18 cellular contexts compared by ENCODE assay signal in the genomic region with DNA sequence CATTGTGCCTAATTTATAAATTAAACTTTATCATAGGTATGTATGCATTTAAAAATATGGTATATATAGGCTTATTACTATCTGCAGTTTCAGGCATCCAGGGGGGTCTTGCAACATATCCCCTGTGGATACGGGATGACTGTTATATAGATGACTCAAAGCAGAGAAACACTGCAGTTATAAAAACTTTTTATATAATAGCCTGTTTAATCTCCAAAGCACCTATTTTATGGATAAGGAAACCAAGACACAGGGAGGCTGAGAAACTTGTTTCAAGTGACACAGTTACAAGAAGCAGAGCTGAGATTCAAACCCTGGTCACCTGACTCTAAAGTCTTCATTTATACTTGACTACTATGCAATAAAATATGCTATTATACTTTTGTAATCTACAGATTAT.
DNase-seq lines count a peak whose midpoint lies in the region; ATAC-seq and TF ChIP-seq lines count a peak whose summit lies in the region.
"Had no signal": no experiment of that assay in that cellular context is flagged by ENCODE, and none has a peak within 500 bp of the region (broad histone marks: within the 10 kb centered on the region; RNA-seq: fewer than 3 reads in every experiment).

No MANE protein-coding gene starts in this region.

- H3K27me3 ChIP-seq in ACC112 (ENCODE audit: insufficient read depth, low read length) (no peaks in the 10 kb centered on the region), PC-3 (ENCODE audit: low read length) (no peaks in the 10 kb centered on the region), neuronal stem cell (ENCODE audit: control insufficient read depth in 3 of 3, insufficient read depth in 3 of 3, low read depth in 1 of 3, low read length in 3 of 3) (no peaks in the 10 kb centered on the region), upper lobe of left lung (no peaks in the 10 kb centered on the region)
- H3K27me3 ChIP-seq: heart right ventricle had no signal

- H3K9ac ChIP-seq in PC-3 (ENCODE audit: low read length) (peak overlapping the region; percentile 46), neuronal stem cell (ENCODE audit: low read depth, low read length, poor library complexity) (no peak overlapping the region)

- no peak overlapping the region for H3K23ac ChIP-seq in neuronal stem cell (ENCODE audit: low read depth, low read length, poor library complexity)

- H3K79me1 ChIP-seq in neuronal stem cell (ENCODE audit: low read depth, low read length) = no peaks in the 10 kb centered on the region

- no peak overlapping the region for H2AK5ac ChIP-seq in neuronal stem cell (ENCODE audit: low read depth, low read length)

- H3K18ac ChIP-seq in neuronal stem cell (ENCODE audit: low read length) = no peak overlapping the region

- BruUV-seq in PC-3 (replicated peaks; lab: Mats Ljungman, UMichigan) = no TSS peak

- H2BK120ac ChIP-seq in neuronal stem cell (ENCODE audit: low read depth, low read length) = no peak overlapping the region

- peaks cover 30% of the 10 kb centered on the region for H3K4me1 ChIP-seq in ACC112 (ENCODE audit: control insufficient read depth, insufficient read depth, low read length, unreplicated experiment)
- peaks cover 18% of the 10 kb centered on the region for H3K4me1 ChIP-seq in PC-3 (ENCODE audit: insufficient read depth, low read length)
- H3K4me1 ChIP-seq in neuronal stem cell (ENCODE audit: control insufficient read depth in 2 of 2, insufficient read depth in 1 of 2, low read depth in 1 of 2, low read length in 2 of 2) = no peaks in the 10 kb centered on the region
- H3K4me1 ChIP-seq in upper lobe of left lung = peaks cover 0 to 5% (median 0%) of the 10 kb centered on the region in 4 donors
- H3K4me1 ChIP-seq: heart right ventricle had no signal

- H3K36me3 ChIP-seq in ACC112 (ENCODE audit: insufficient read depth, low read length) (no peaks in the 10 kb centered on the region), PC-3 (ENCODE audit: low read depth, low read length) (no peaks in the 10 kb centered on the region), neuronal stem cell (replicated peaks in 1 of 2; ENCODE audit: control insufficient read depth in 2 of 2, insufficient read depth in 2 of 2, low read length in 2 of 2) (no peaks in the 10 kb centered on the region), upper lobe of left lung (no peaks in the 10 kb centered on the region)
- H3K36me3 ChIP-seq: heart right ventricle had no signal

- no peak for TF ChIP-seq EP300 in upper lobe of left lung (IDR thresholded peaks at IDR 0.05)

- H3K9me2 ChIP-seq in PC-3 (replicated peaks; ENCODE audit: low read length) = no peaks in the 10 kb centered on the region

- no peak overlapping the region for H3K14ac ChIP-seq in neuronal stem cell (ENCODE audit: low read length)

- H3K4me2 ChIP-seq in PC-3 (ENCODE audit: low read length) (peak overlapping the region; percentile 76), neuronal stem cell (ENCODE audit: insufficient read depth, low read length, poor library complexity, severe bottlenecking) (no peak overlapping the region)
- H3K4me2 ChIP-seq: GM23338 had no signal

- H3K4me3 ChIP-seq in ACC112 (ENCODE audit: low read depth, low read length) = peak overlapping the region; percentile 60
- no peak overlapping the region for H3K4me3 ChIP-seq in PC-3 (ENCODE audit: low read length)
- no peak overlapping the region for H3K4me3 ChIP-seq in neuronal stem cell (ENCODE audit: low read length in 2 of 2)
- H3K4me3 ChIP-seq in upper lobe of left lung = no peak overlapping the region
- H3K4me3 ChIP-seq: GM23338, heart right ventricle, skin epidermis had no signal

- no peak for TF ChIP-seq CTCF in PC-3 (conservative IDR thresholded peaks at IDR 0.05; ENCODE audit: low read depth, low read length)
- no peak for TF ChIP-seq CTCF in upper lobe of left lung (IDR thresholded peaks at IDR 0.05)

- no peak overlapping the region for H2BK15ac ChIP-seq in neuronal stem cell (ENCODE audit: low read length)

- no peaks in the 10 kb centered on the region for H4K20me1 ChIP-seq in PC-3 (ENCODE audit: low read length)

- DNase-seq in PC-3 (peak; percentile 6), fibroblast of gingiva (ENCODE audit: low read depth) (peak; percentile 17), neuronal stem cell (ENCODE audit: low spot score) (no peak), Ammon's horn (ENCODE audit: low spot score) (no peak), NCI-H524 (lab: John Stamatoyannopoulos, UW) (no peak), upper lobe of left lung (no peak)
- DNase-seq in stimulated activated CD4-positive, alpha-beta T cell treated with anti-CD3 and anti-CD28 coated beads, Interleukin-2, amount 100 ng/mL, for 24 hours = no peak
- DNase-seq: ACHN; CD8-positive, alpha-beta T cell; heart right ventricle; NCI-H1436 treated with DMSO at 0.1 percent for 48 hours; occipital lobe; Right ventricle myocardium superior; stimulated activated naive B cell treated with anti-CD40 and anti-IgM and Interleukin-4, amounts not matched to agents 10 μg/mL and 1 μg/mL and 100 μg/mL, for 72 hours had no signal

- WGBS in neuronal stem cell (ENCODE audit: extremely low coverage in 2 of 2, insufficient read length in 2 of 2, insufficient replicate concordance in 1 of 2), 2 donors = no CpG with 5 or more reads among the region's 1 CpG
- WGBS in upper lobe of left lung, 2 donors = 76 to 88% methylated on average over 1 of the region's 1 CpG

- POLR2A ChIA-PET in PC-3 (lab: Charles Lee; ENCODE audit: unreplicated experiment) = interaction anchor here (0.8 kb wide), 1 partner anchor 607 kb away, joined by 5 read pairs; no protein-coding TSS in a partner anchor

- ATAC-seq in PC-3 = peak; percentile 41
- ATAC-seq in upper lobe of left lung (ENCODE audit: low FRiP score in 2 of 2) = no peak
- ATAC-seq: activated CD4-positive, CD25-positive, alpha-beta regulatory T cell treated with anti-CD3 and anti-CD28 coated beads, Interleukin-2, amount 50 U/mL, for 24 hours; CD8-positive, alpha-beta T cell; GM23338; heart right ventricle; stimulated activated naive B cell treated with anti-CD40 and anti-IgM and Interleukin-4, amounts not matched to agents 10 μg/mL and 1 μg/mL and 100 μg/mL, for 72 hours had no signal

- H4K91ac ChIP-seq in neuronal stem cell (ENCODE audit: low read depth, low read length, poor library complexity) = no peak overlapping the region

- H2AFZ ChIP-seq in ACC112 (ENCODE audit: low read length, unreplicated experiment) (no peak overlapping the region), PC-3 (ENCODE audit: low read length) (no peak overlapping the region), neuronal stem cell (ENCODE audit: low read length) (peak overlapping the region; percentile 38)
- H2AFZ ChIP-seq: GM23338 had no signal

- H3K4ac ChIP-seq in neuronal stem cell (ENCODE audit: low read length) = no peak overlapping the region

- TF ChIP-seq POLR2A in upper lobe of left lung (IDR thresholded peaks at IDR 0.05) = no peak

- intact Hi-C loops in PC-3 (cut with micrococcal nuclease) = no loop called here

- H3K79me2 ChIP-seq in ACC112 (ENCODE audit: control insufficient read depth, insufficient read depth, low read length, unreplicated experiment) (no peaks in the 10 kb centered on the region), PC-3 (ENCODE audit: low read length) (no peaks in the 10 kb centered on the region)

- no peaks in the 10 kb centered on the region for H3F3A ChIP-seq in PC-3 (ENCODE audit: low read length, unreplicated experiment)

- no peak overlapping the region for H4K8ac ChIP-seq in neuronal stem cell (ENCODE audit: low read depth, low read length)

- H3K9me3 ChIP-seq in PC-3 (ENCODE audit: low read length) (no peaks in the 10 kb centered on the region), neuronal stem cell (replicated peaks in 1 of 2; ENCODE audit: control insufficient read depth in 2 of 2, insufficient read depth in 1 of 2, low read depth in 1 of 2, low read length in 2 of 2) (no peaks in the 10 kb centered on the region), upper lobe of left lung (no peaks in the 10 kb centered on the region)

- CTCF ChIA-PET in PC-3 (lab: Charles Lee) = no interaction called here

- peak overlapping the region; percentile 100 for H3K27ac ChIP-seq in ACC112 (ENCODE audit: low read depth, low read length)
- peak overlapping the region; percentile 81 for H3K27ac ChIP-seq in PC-3 (ENCODE audit: low read length)
- no peak overlapping the region for H3K27ac ChIP-seq in neuronal stem cell (replicated peaks; ENCODE audit: low read length)
- H3K27ac ChIP-seq in upper lobe of left lung = no peak overlapping the region
- H3K27ac ChIP-seq: heart right ventricle, skin epidermis had no signal

- no peak overlapping the region for H2BK5ac ChIP-seq in neuronal stem cell (ENCODE audit: low read length)

- H2BK12ac ChIP-seq in neuronal stem cell (ENCODE audit: low read length) = no peak overlapping the region

Comparison
In these comparisons a context has a peak if more than half of its experiments do, and no peak if none do; other contexts are left out.
1. H3K27ac ChIP-seq: peak in ACC112 (single experiment) and PC-3 (single experiment); none in neuronal stem cell (single experiment) and upper lobe of left lung (0 of 4).
2. DNase-seq: peak in PC-3 (single experiment) and fibroblast of gingiva (single experiment); none in neuronal stem cell (single experiment), Ammon's horn (single experiment), stimulated activated CD4-positive, alpha-beta T cell treated with anti-CD3 and anti-CD28 coated beads, Interleukin-2, amount 100 ng/mL, for 24 hours (0 of 2), NCI-H524 (0 of 2) and upper lobe of left lung (0 of 2).